Comparison of ENCODE assay signal across 12 cellular contexts in genomic region chr19:12015015-12015752, GRCh38. TPM values are rescaled to one million over a fixed set of nuclear protein-coding genes. Genes with fewer than 3 reads are reported as not detected.
"Had no signal": no experiment of that assay in that cellular context is flagged by ENCODE, and none has a peak within 500 bp of the region (broad histone marks: within the 10 kb centered on the region; RNA-seq: fewer than 3 reads in every experiment).

No MANE protein-coding gene starts in this region.

- H3K4me1 ChIP-seq: gastrocnemius medialis, heart left ventricle, tibial nerve had no signal

- DNase-seq: activated CD4-positive, alpha-beta T cell treated with anti-CD3 and anti-CD28 coated beads, Interleukin-2, amount 10 ng/mL, durations not matched to agents 24 days and 14 days; activated CD4-positive, CD25-positive, alpha-beta regulatory T cell; activated CD8-positive, alpha-beta memory T cell treated with anti-CD3 and anti-CD28 coated beads, Interleukin-2, amount 50 U/mL, for 48 hours; activated naive CD8-positive, alpha-beta T cell treated with anti-CD3 and anti-CD28 coated beads for 36 hours; effector CD8-positive, alpha-beta T cell; gastrocnemius medialis; heart left ventricle; immature natural killer cell; stimulated activated CD4-positive, alpha-beta T cell treated with anti-CD3 and anti-CD28 coated beads, Interleukin-4, amount 100 ng/mL, for 1 hour; stimulated activated naive B cell treated with anti-CD40 and anti-IgM and Interleukin-4, amounts not matched to agents 10 μg/mL and 1 μg/mL and 100 μg/mL, for 72 hours had no signal

- ATAC-seq: gastrocnemius medialis; heart left ventricle; stimulated activated naive B cell treated with anti-CD40 and anti-IgM and Interleukin-4, amounts not matched to agents 10 μg/mL and 1 μg/mL and 100 μg/mL, for 72 hours had no signal

- H3K4me3 ChIP-seq: heart left ventricle, tibial nerve had no signal

- H3K27me3 ChIP-seq: gastrocnemius medialis, heart left ventricle, tibial nerve had no signal

- H3K27ac ChIP-seq: gastrocnemius medialis, heart left ventricle, tibial nerve had no signal

RNA-seq across cellular contexts. Expression of gene ZNF878, which starts 37.6 kb away (rescaled TPM):
- total RNA-seq: gastrocnemius medialis, myocyte had no signal
- polyA plus RNA-seq: immature natural killer cell had no signal
